12 cellular contexts compared by ENCODE assay signal in genomic region chr12:10409387-10409786, GRCh38. TPM values are rescaled to one million over a fixed set of nuclear protein-coding genes. Genes with fewer than 3 reads are reported as not detected.
A peak's percentile ranks its signal among the peaks of the same experiment; 100 is the strongest.
DNase-seq lines count a peak whose midpoint lies in the region; ATAC-seq, FAIRE-seq and TF ChIP-seq lines count a peak whose summit lies in the region.
"Had no signal": no experiment of that assay in that cellular context is flagged by ENCODE, and none has a peak within 500 bp of the region (broad histone marks: within the 10 kb centered on the region; RNA-seq: fewer than 3 reads in every experiment).

Gene KLRC4 (minus strand): TSS chr12:10409757. CDS start chr12:10409575, 182 bp downstream.

- H3K27me3 ChIP-seq in HCT116 (ENCODE audit: insufficient read depth, low read length), result no peaks in the 10 kb centered on the region
- no peaks in the 10 kb centered on the region for H3K27me3 ChIP-seq in smooth muscle cell (ENCODE audit: low read depth)
- H3K27me3 ChIP-seq: esophagus muscularis mucosa had no signal

- H3F3A ChIP-seq in smooth muscle cell (ENCODE audit: low read depth), result no peaks in the 10 kb centered on the region

- H3K4me3 Mint-ChIP-seq in activated naive CD8-positive, alpha-beta T cell treated with anti-CD3 and anti-CD28 coated beads, Interleukin-2, amount 50 U/mL, for 24 hours, result peak within 1 kb of the TSS; percentile 82
- H3K4me3 Mint-ChIP-seq in nephron progenitor cell, result no peak within 1 kb of the TSS
- no peak within 1 kb of the TSS for H3K4me3 Mint-ChIP-seq in progenitor cell of endocrine pancreas (ENCODE audit: low read depth)

- FAIRE-seq in urothelium cell line (lab: Jason Lieb, UNC), result no peak

- peak within 1 kb of the TSS; percentile 69 for H2AFZ ChIP-seq in HCT116 (ENCODE audit: low read depth, low read length, poor library complexity, severe bottlenecking)
- no peak within 1 kb of the TSS for H2AFZ ChIP-seq in smooth muscle cell (ENCODE audit: low read depth)

- H3K9me3 ChIP-seq in HCT116 (ENCODE audit: control insufficient read depth in 1 of 2, insufficient read depth in 1 of 2, low read depth in 1 of 2, low read length in 2 of 2), result no peaks in the 10 kb centered on the region
- H3K9me3 ChIP-seq in smooth muscle cell (replicated peaks; ENCODE audit: low read depth), result no peaks in the 10 kb centered on the region

- no peak for TF ChIP-seq POLR2A in HCT116 (IDR thresholded peaks at IDR 0.05; ENCODE audit: borderline replicate concordance, extremely low read depth, insufficient read depth, insufficient read length)

- H3K4me3 ChIP-seq in HCT116 (replicated peaks in 1 of 2; ENCODE audit: low read depth in 1 of 2, low read length in 2 of 2), result no peak within 1 kb of the TSS
- H3K4me3 ChIP-seq in smooth muscle cell, result no peak within 1 kb of the TSS
- H3K4me3 ChIP-seq: esophagus muscularis mucosa, lung had no signal

- H4K20me1 ChIP-seq in HCT116 (ENCODE audit: insufficient read depth) (no peaks in the 10 kb centered on the region), smooth muscle cell (ENCODE audit: low read depth) (no peaks in the 10 kb centered on the region)

- CTCF ChIA-PET in HCT116 (lab: Charles Lee), result no interaction called here

- H3K9me3 Mint-ChIP-seq in activated naive CD8-positive, alpha-beta T cell treated with anti-CD3 and anti-CD28 coated beads, Interleukin-2, amount 50 U/mL, for 24 hours, result peaks cover 6% of the 10 kb centered on the region
- H3K9me3 Mint-ChIP-seq in nephron progenitor cell, result peaks cover 4% of the 10 kb centered on the region
- H3K9me3 Mint-ChIP-seq in progenitor cell of endocrine pancreas (ENCODE audit: low read depth), result peaks cover 7% of the 10 kb centered on the region

- RAD21 ChIA-PET in HCT116 (lab: Charles Lee; ENCODE audit: low non-redundant PET in 1 of 2, low total read pairs in 2 of 2, uncharacterized antibody in 2 of 2, unreplicated experiment in 2 of 2), result no interaction called here

- POLR2A ChIA-PET in HCT116 (lab: Charles Lee), result no interaction called here

- no peaks in the 10 kb centered on the region for H3K9me2 ChIP-seq in HCT116 (ENCODE audit: insufficient read depth)

- peak within 1 kb of the TSS; percentile 63 for H3K27ac ChIP-seq in HCT116 (ENCODE audit: low read depth, low read length)
- H3K27ac ChIP-seq in smooth muscle cell (ENCODE audit: low read depth), result no peak within 1 kb of the TSS
- H3K27ac ChIP-seq: esophagus muscularis mucosa had no signal

- 0% methylated on average over 1 of the region's 1 CpG for WGBS in smooth muscle cell (ENCODE audit: low lambda C conversion rate)

- peaks cover 30% of the 10 kb centered on the region for H3K36me3 Mint-ChIP-seq in activated naive CD8-positive, alpha-beta T cell treated with anti-CD3 and anti-CD28 coated beads, Interleukin-2, amount 50 U/mL, for 24 hours (ENCODE audit: low read depth)
- H3K36me3 Mint-ChIP-seq in nephron progenitor cell (ENCODE audit: low read depth), result no peaks in the 10 kb centered on the region
- no peaks in the 10 kb centered on the region for H3K36me3 Mint-ChIP-seq in progenitor cell of endocrine pancreas (ENCODE audit: insufficient read depth)

- peak within 1 kb of the TSS; percentile 70 for H3K27ac Mint-ChIP-seq in activated naive CD8-positive, alpha-beta T cell treated with anti-CD3 and anti-CD28 coated beads, Interleukin-2, amount 50 U/mL, for 24 hours
- peak within 1 kb of the TSS; percentile 51 for H3K27ac Mint-ChIP-seq in nephron progenitor cell
- no peak within 1 kb of the TSS for H3K27ac Mint-ChIP-seq in progenitor cell of endocrine pancreas

- H3K4me1 Mint-ChIP-seq in activated naive CD8-positive, alpha-beta T cell treated with anti-CD3 and anti-CD28 coated beads, Interleukin-2, amount 50 U/mL, for 24 hours, result peaks cover 41% of the 10 kb centered on the region
- H3K4me1 Mint-ChIP-seq in nephron progenitor cell (peaks cover 23% of the 10 kb centered on the region), progenitor cell of endocrine pancreas (ENCODE audit: low read depth) (no peaks in the 10 kb centered on the region)

- intact Hi-C loops in HCT116 (cut with micrococcal nuclease), result loop anchor here (10.0 kb wide), 1 partner anchor 45 kb away; the partner anchor contains the start of gene KLRC1

- no peaks in the 10 kb centered on the region for H3K27me3 Mint-ChIP-seq in activated naive CD8-positive, alpha-beta T cell treated with anti-CD3 and anti-CD28 coated beads, Interleukin-2, amount 50 U/mL, for 24 hours
- H3K27me3 Mint-ChIP-seq in nephron progenitor cell (ENCODE audit: low read depth, poor library complexity) (no peaks in the 10 kb centered on the region), progenitor cell of endocrine pancreas (no peaks in the 10 kb centered on the region)

- peak within 1 kb of the TSS; percentile 30 for H3K4me2 ChIP-seq in HCT116 (ENCODE audit: low read length)
- no peak within 1 kb of the TSS for H3K4me2 ChIP-seq in smooth muscle cell

- no peak within 1 kb of the TSS for H3K9ac ChIP-seq in HCT116 (ENCODE audit: low read length)
- no peak within 1 kb of the TSS for H3K9ac ChIP-seq in smooth muscle cell (ENCODE audit: low read depth)

- TF ChIP-seq CTCF in HCT116 (IDR thresholded peaks at IDR 0.05 in 2 of 3, conservative IDR thresholded peaks at IDR 0.05 in 1 of 3; ENCODE audit: borderline replicate concordance in 1 of 3, insufficient read depth in 1 of 3, low read depth in 2 of 3, low read length in 2 of 3) (no peak), nephron progenitor cell (IDR thresholded peaks at IDR 0.05) (no peak), progenitor cell of endocrine pancreas (IDR thresholded peaks at IDR 0.05; ENCODE audit: unreplicated experiment) (no peak), smooth muscle cell (IDR thresholded peaks at IDR 0.05; ENCODE audit: borderline replicate concordance, insufficient read depth, poor library complexity, severe bottlenecking) (no peak)

- H3K4me1 ChIP-seq in HCT116 (ENCODE audit: control insufficient read depth in 1 of 2, insufficient read depth in 2 of 2, low read length in 2 of 2) (peaks cover 14% of the 10 kb centered on the region in 2 experiments), smooth muscle cell (ENCODE audit: low read depth) (no peaks in the 10 kb centered on the region)
- H3K4me1 ChIP-seq: esophagus muscularis mucosa had no signal

- no TSS peak for BruUV-seq in HCT116 (replicated peaks; lab: Mats Ljungman, UMichigan)

- H3K79me2 ChIP-seq in HCT116 (ENCODE audit: insufficient read depth, low read length), result no peaks in the 10 kb centered on the region
- no peaks in the 10 kb centered on the region for H3K79me2 ChIP-seq in smooth muscle cell (ENCODE audit: low read depth)

- no peaks in the 10 kb centered on the region for H3K36me3 ChIP-seq in HCT116 (ENCODE audit: control insufficient read depth in 1 of 2, insufficient read depth in 2 of 2, low read length in 2 of 2)
- H3K36me3 ChIP-seq in smooth muscle cell (ENCODE audit: low read depth), result no peaks in the 10 kb centered on the region
- H3K36me3 ChIP-seq: esophagus muscularis mucosa had no signal

- peak; percentile 21; the same call in 1 of the 2 replicates for TF ChIP-seq RAD21 in HCT116 (IDR thresholded peaks at IDR 0.05; ENCODE audit: low read depth)

- peak; percentile 63 for DNase-seq in HCT116 (ENCODE audit: low read depth, low spot score)
- DNase-seq in NCI-H2029 (lab: John Stamatoyannopoulos, UW), result peak; percentile 93
- no peak for DNase-seq in activated naive CD8-positive, alpha-beta T cell treated with anti-CD3 and anti-CD28 coated beads, Interleukin-2, amount 50 U/mL, for 24 hours
- DNase-seq in nephron progenitor cell, result no peak
- no peak for DNase-seq in urothelium cell line (ENCODE audit: low spot score)
- DNase-seq in progenitor cell of endocrine pancreas (ENCODE audit: low spot score, unreplicated experiment), result no peak
- DNase-seq in smooth muscle cell (lab: John Stamatoyannopoulos, UW; ENCODE audit: unreplicated experiment), result no peak
- DNase-seq: activated naive CD4-positive, alpha-beta T cell; Karpas-422 had no signal

- ATAC-seq in HCT116 (peak; percentile 82), GM18868 (IDR thresholded peaks at IDR 0.05; ENCODE audit: unreplicated experiment) (no peak)
- peak; percentile 89 for ATAC-seq in activated naive CD8-positive, alpha-beta T cell treated with anti-CD3 and anti-CD28 coated beads, Interleukin-2, amount 50 U/mL, for 24 hours

TF ChIP-seq in HCT116, 20 proteins besides CTCF, POLR2A, EP300 and RAD21:
- peak; percentile 13; the same call in 1 of the 2 replicates for TF ChIP-seq FOSL1 (IDR thresholded peaks at IDR 0.05; ENCODE audit: low read depth)
- TF ChIP-seq CEBPB (IDR thresholded peaks at IDR 0.05; ENCODE audit: low read depth), result peak; percentile 49; the same call in 1 of the 2 replicates
- TF ChIP-seq POLR2AphosphoS5 (IDR thresholded peaks at IDR 0.05; ENCODE audit: low read depth, low read length), result no peak
- peak; percentile 62 for TF ChIP-seq SP1 (IDR thresholded peaks at IDR 0.05; ENCODE audit: low read depth)
- TF ChIP-seq CBX3 (IDR thresholded peaks at IDR 0.05; ENCODE audit: low read depth), result peak; percentile 87; the same call in 1 of the 2 replicates
- TF ChIP-seq SRF (IDR thresholded peaks at IDR 0.05; ENCODE audit: low read depth), result peak; percentile 51; the same call in 1 of the 2 replicates
- TF ChIP-seq EGR1 (IDR thresholded peaks at IDR 0.05; ENCODE audit: low read depth), result no peak
- no peak for TF ChIP-seq EZH2phosphoT487 (IDR thresholded peaks at IDR 0.05; ENCODE audit: borderline replicate concordance)
- TF ChIP-seq ELF1 (IDR thresholded peaks at IDR 0.05; ENCODE audit: borderline replicate concordance, low read depth), result no peak; the same call in 1 of the 2 replicates
- peak; percentile 57 for TF ChIP-seq JUND (IDR thresholded peaks at IDR 0.05)
- TF ChIP-seq ATF3 (IDR thresholded peaks at IDR 0.05), result no peak
- peak; percentile 67 for TF ChIP-seq YY1 (IDR thresholded peaks at IDR 0.05; ENCODE audit: extremely low read depth, insufficient replicate concordance, low read depth, low read length)
- TF ChIP-seq SIN3A (IDR thresholded peaks at IDR 0.05; ENCODE audit: low read depth), result no peak
- TF ChIP-seq TCF7L2 (IDR thresholded peaks at IDR 0.05; ENCODE audit: borderline replicate concordance, extremely low read depth, insufficient read depth, insufficient read length), result peak; percentile 86
- TF ChIP-seq MAX (IDR thresholded peaks at IDR 0.05), result peak; percentile 39; the same call in 1 of the 2 replicates

RNA-seq across cellular contexts. Expression of gene KLRC4, which starts in this region (rescaled TPM):
- total RNA-seq in HCT116 (2021; ENCODE audit: unreplicated experiment), result 2.1 TPM
- polyA plus RNA-seq in HCT116 (2012), result 0.37 and 0.91 TPM in 2 replicates
- total RNA-seq in progenitor cell of endocrine pancreas, result not detected in 2 replicates
- total RNA-seq in smooth muscle cell, result not detected in 2 replicates
- polyA plus RNA-seq in smooth muscle cell, result not detected in 2 replicates

Comparison
In these comparisons a context has a peak if more than half of its experiments do, and no peak if none do; other contexts are left out.
1. DNase-seq: peak in HCT116 (single experiment) and NCI-H2029 (single experiment); none in activated naive CD8-positive, alpha-beta T cell treated with anti-CD3 and anti-CD28 coated beads, Interleukin-2, amount 50 U/mL, for 24 hours (single experiment), nephron progenitor cell (single experiment), urothelium cell line (single experiment), progenitor cell of endocrine pancreas (single experiment) and smooth muscle cell (single experiment).